27 cellular contexts compared by ENCODE assay signal in the genomic region with DNA sequence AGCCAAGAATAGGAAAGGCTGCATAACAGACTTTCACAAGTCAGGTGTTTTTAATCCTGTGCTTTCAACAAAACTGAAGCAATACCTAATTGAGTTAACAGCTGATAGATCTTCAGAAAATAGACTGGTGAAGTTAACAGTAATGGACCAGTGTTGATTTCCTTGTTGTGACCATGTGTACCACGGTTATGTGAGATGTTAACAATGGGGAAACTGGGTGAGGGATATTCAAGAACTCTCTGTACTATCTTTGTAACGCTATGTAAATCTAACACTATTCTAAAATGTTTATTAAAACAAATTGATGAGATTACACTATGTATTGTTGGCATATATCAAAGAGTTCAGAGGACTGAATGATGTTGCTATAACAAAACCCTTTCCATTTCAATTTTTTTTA.
"Had no signal": no experiment of that assay in that cellular context is flagged by ENCODE, and none has a peak within 500 bp of the region (broad histone marks: within the 10 kb centered on the region; RNA-seq: fewer than 3 reads in every experiment).

No MANE protein-coding gene starts in this region.

- H3K4me1 Mint-ChIP-seq: activated T-helper 17 cell treated with anti-CD3 and anti-CD28 coated beads, Interleukin-2, amount 50 U/mL, for 72 hours; endodermal cell had no signal

- ATAC-seq: activated CD4-positive, alpha-beta T cell treated with anti-CD3 and anti-CD28 coated beads for 36 hours; activated CD8-positive, alpha-beta memory T cell treated with anti-CD3 and anti-CD28 coated beads, Interleukin-2, amount 10 ng/mL, durations not matched to agents 7 days and 5 days; activated CD8-positive, alpha-beta T cell treated with anti-CD3 and anti-CD28 coated beads, Interleukin-2, amount 10 ng/mL, durations not matched to agents 7 days and 5 days; activated naive CD4-positive, alpha-beta T cell treated with anti-CD3 and anti-CD28 coated beads, Interleukin-2, amount 50 U/mL, for 72 hours; activated T-cell treated with anti-CD3 and anti-CD28 coated beads, Interleukin-2, amount 50 U/mL, for 4 hours; activated T-helper 17 cell treated with anti-CD3 and anti-CD28 coated beads, Interleukin-2, amount 50 U/mL, for 72 hours; esophagus mucosa had no signal

- H3K4me3 Mint-ChIP-seq: activated CD4-positive, alpha-beta memory T cell treated with anti-CD3 and anti-CD28 coated beads for 36 hours; activated CD4-positive, alpha-beta T cell treated with anti-CD3 and anti-CD28 coated beads for 36 hours; activated CD4-positive, alpha-beta T cell treated with anti-CD3 and anti-CD28 coated beads, Interleukin-2, amount 10 ng/mL, durations not matched to agents 24 days and 14 days; activated CD8-positive, alpha-beta memory T cell treated with anti-CD3 and anti-CD28 coated beads, Interleukin-2, amount 10 ng/mL, durations not matched to agents 7 days and 5 days; activated CD8-positive, alpha-beta T cell treated with anti-CD3 and anti-CD28 coated beads, Interleukin-2, amount 10 ng/mL, durations not matched to agents 7 days and 5 days; activated naive CD4-positive, alpha-beta T cell treated with anti-CD3 and anti-CD28 coated beads for 36 hours; activated naive CD8-positive, alpha-beta T cell treated with anti-CD3 and anti-CD28 coated beads, Interleukin-2, amount 10 ng/mL, durations not matched to agents 7 days and 5 days; activated T-cell treated with anti-CD3 and anti-CD28 coated beads, Interleukin-2, amount 50 U/mL, for 4 hours; activated T-helper 17 cell treated with anti-CD3 and anti-CD28 coated beads, Interleukin-2, amount 50 U/mL, for 72 hours; brain; dendritic cell treated with granulocyte-macrophage colony-stimulating factor and Interleukin-4, amounts not matched to agents 40 ng/mL and 50 ng/mL, for 4 days; endodermal cell had no signal

- H3K27ac Mint-ChIP-seq: activated CD4-positive, alpha-beta memory T cell treated with anti-CD3 and anti-CD28 coated beads for 36 hours; activated CD4-positive, alpha-beta T cell treated with anti-CD3 and anti-CD28 coated beads for 36 hours; activated CD4-positive, alpha-beta T cell treated with anti-CD3 and anti-CD28 coated beads, Interleukin-2, amount 10 ng/mL, durations not matched to agents 24 days and 14 days; activated CD8-positive, alpha-beta memory T cell treated with anti-CD3 and anti-CD28 coated beads, Interleukin-2, amount 10 ng/mL, durations not matched to agents 7 days and 5 days; activated CD8-positive, alpha-beta T cell treated with anti-CD3 and anti-CD28 coated beads, Interleukin-2, amount 10 ng/mL, durations not matched to agents 7 days and 5 days; activated naive CD4-positive, alpha-beta T cell treated with anti-CD3 and anti-CD28 coated beads for 36 hours; activated naive CD4-positive, alpha-beta T cell treated with anti-CD3 and anti-CD28 coated beads, Interleukin-2, amount 50 U/mL, for 72 hours; activated naive CD8-positive, alpha-beta T cell treated with anti-CD3 and anti-CD28 coated beads, Interleukin-2, amount 10 ng/mL, durations not matched to agents 7 days and 5 days; brain; dendritic cell treated with granulocyte-macrophage colony-stimulating factor and Interleukin-4, amounts not matched to agents 40 ng/mL and 50 ng/mL, for 4 days; endodermal cell had no signal

- DNase-seq: activated CD4-positive, alpha-beta memory T cell treated with anti-CD3 and anti-CD28 coated beads for 36 hours; activated CD4-positive, alpha-beta T cell treated with anti-CD3 and anti-CD28 coated beads for 36 hours; activated CD4-positive, alpha-beta T cell treated with anti-CD3 and anti-CD28 coated beads, Interleukin-2, amount 10 ng/mL, durations not matched to agents 24 days and 14 days; activated CD4-positive, CD25-positive, alpha-beta regulatory T cell; activated CD4-positive, CD25-positive, alpha-beta regulatory T cell treated with anti-CD3 and anti-CD28 coated beads, Interleukin-2, amount 50 U/mL, for 72 hours; activated CD8-positive, alpha-beta memory T cell treated with anti-CD3 and anti-CD28 coated beads, Interleukin-2, amount 10 ng/mL, durations not matched to agents 7 days and 5 days; activated CD8-positive, alpha-beta memory T cell treated with anti-CD3 and anti-CD28 coated beads, Interleukin-2, amount 50 U/mL, for 4 hours; activated CD8-positive, alpha-beta T cell treated with anti-CD3 and anti-CD28 coated beads, Interleukin-2, amount 10 ng/mL, durations not matched to agents 7 days and 5 days; activated effector memory CD4-positive, alpha-beta T cell treated with Interleukin-2 at 50 U/mL for 16 hours; activated gamma-delta T cell treated with Interleukin-2 at 50 U/mL for 16 hours; activated naive CD4-positive, alpha-beta T cell treated with anti-CD3 and anti-CD28 coated beads for 36 hours; activated naive CD8-positive, alpha-beta T cell treated with anti-CD3 and anti-CD28 coated beads, Interleukin-2, amount 10 ng/mL, durations not matched to agents 7 days and 5 days; activated T-cell treated with anti-CD3 and anti-CD28 coated beads, Interleukin-2, amount 50 U/mL, for 4 hours; central memory CD4-positive, alpha-beta T cell; cerebellar nuclear complex; colonic mucosa; dorsolateral prefrontal cortex; effector memory CD4-positive, alpha-beta T cell; endodermal cell; foreskin fibroblast; head of caudate nucleus; T-helper 2 cell had no signal

- H3K27me3 Mint-ChIP-seq: activated CD4-positive, alpha-beta memory T cell treated with anti-CD3 and anti-CD28 coated beads for 36 hours; activated CD4-positive, alpha-beta T cell treated with anti-CD3 and anti-CD28 coated beads for 36 hours; activated CD4-positive, alpha-beta T cell treated with anti-CD3 and anti-CD28 coated beads, Interleukin-2, amount 10 ng/mL, durations not matched to agents 24 days and 14 days; activated CD8-positive, alpha-beta memory T cell treated with anti-CD3 and anti-CD28 coated beads, Interleukin-2, amount 10 ng/mL, durations not matched to agents 7 days and 5 days; activated naive CD8-positive, alpha-beta T cell treated with anti-CD3 and anti-CD28 coated beads, Interleukin-2, amount 10 ng/mL, durations not matched to agents 7 days and 5 days; activated T-helper 17 cell treated with anti-CD3 and anti-CD28 coated beads, Interleukin-2, amount 50 U/mL, for 72 hours; brain; dendritic cell treated with granulocyte-macrophage colony-stimulating factor and Interleukin-4, amounts not matched to agents 40 ng/mL and 50 ng/mL, for 4 days had no signal

- H3K9me3 Mint-ChIP-seq: activated CD4-positive, alpha-beta memory T cell treated with anti-CD3 and anti-CD28 coated beads for 36 hours; activated CD4-positive, alpha-beta T cell treated with anti-CD3 and anti-CD28 coated beads, Interleukin-2, amount 10 ng/mL, durations not matched to agents 24 days and 14 days; activated naive CD4-positive, alpha-beta T cell treated with anti-CD3 and anti-CD28 coated beads for 36 hours; activated naive CD4-positive, alpha-beta T cell treated with anti-CD3 and anti-CD28 coated beads, Interleukin-2, amount 50 U/mL, for 72 hours; activated naive CD8-positive, alpha-beta T cell treated with anti-CD3 and anti-CD28 coated beads, Interleukin-2, amount 10 ng/mL, durations not matched to agents 7 days and 5 days; activated T-cell treated with anti-CD3 and anti-CD28 coated beads, Interleukin-2, amount 50 U/mL, for 4 hours; activated T-helper 17 cell treated with anti-CD3 and anti-CD28 coated beads, Interleukin-2, amount 50 U/mL, for 72 hours; brain; dendritic cell treated with granulocyte-macrophage colony-stimulating factor and Interleukin-4, amounts not matched to agents 40 ng/mL and 50 ng/mL, for 4 days; endodermal cell had no signal
